Comparison of ENCODE assay signal across 24 cellular contexts in genomic region chr5:556909-557441, GRCh38. TPM values are rescaled to one million over a fixed set of nuclear protein-coding genes. Genes with fewer than 3 reads are reported as not detected.
DNase-seq lines count a peak whose midpoint lies in the region; ATAC-seq and TF ChIP-seq lines count a peak whose summit lies in the region.
"Had no signal": no experiment of that assay in that cellular context is flagged by ENCODE, and none has a peak within 500 bp of the region (broad histone marks: within the 10 kb centered on the region; RNA-seq: fewer than 3 reads in every experiment).

No MANE protein-coding gene starts in this region.

- H4K91ac ChIP-seq in neuronal stem cell (ENCODE audit: low read depth, low read length, poor library complexity) = no peak overlapping the region

- H3K27me3 Mint-ChIP-seq in natural killer cell treated with Interleukin-12 subunit alpha and Interleukin-12 subunit beta and Interleukin-15 and Interleukin-18, amount 100 ng/mL, for 72 hours = peaks cover 9 to 10% of the 10 kb centered on the region in 2 donors
- H3K27me3 Mint-ChIP-seq in natural killer cell (ENCODE audit: low read depth in 2 of 2) = peaks cover 8% of the 10 kb centered on the region in 2 donors

- H3K4me2 ChIP-seq in neuronal stem cell (ENCODE audit: insufficient read depth, low read length, poor library complexity, severe bottlenecking) = no peak overlapping the region

- H2BK15ac ChIP-seq in neuronal stem cell (ENCODE audit: low read length) = no peak overlapping the region

- H3K14ac ChIP-seq in neuronal stem cell (ENCODE audit: low read length) = no peak overlapping the region

- H2BK12ac ChIP-seq in neuronal stem cell (ENCODE audit: low read length) = no peak overlapping the region

- H3K4me1 ChIP-seq in colonic mucosa (no peaks in the 10 kb centered on the region), neuronal stem cell (ENCODE audit: control insufficient read depth in 2 of 2, insufficient read depth in 1 of 2, low read depth in 1 of 2, low read length in 2 of 2) (no peaks in the 10 kb centered on the region)
- H3K4me1 ChIP-seq in effector memory CD4-positive, alpha-beta T cell (ENCODE audit: control insufficient read depth, insufficient read depth, low read length, poor library complexity, severe bottlenecking) = no peaks in the 10 kb centered on the region
- H3K4me1 ChIP-seq: gastroesophageal sphincter had no signal

- no peak overlapping the region for H2AK5ac ChIP-seq in neuronal stem cell (ENCODE audit: low read depth, low read length)

- peak overlapping the region; percentile 48 for H3K18ac ChIP-seq in neuronal stem cell (ENCODE audit: low read length)

- TF ChIP-seq CTCF in natural killer cell (IDR thresholded peaks at IDR 0.05) (no peak), colonic mucosa (IDR thresholded peaks at IDR 0.05) (no peak)

- no peaks in the 10 kb centered on the region for H3K36me3 Mint-ChIP-seq in natural killer cell treated with Interleukin-12 subunit alpha and Interleukin-12 subunit beta and Interleukin-15 and Interleukin-18, amount 100 ng/mL, for 72 hours
- H3K36me3 Mint-ChIP-seq in natural killer cell = no peaks in the 10 kb centered on the region
- H3K36me3 Mint-ChIP-seq: activated naive CD4-positive, alpha-beta T cell treated with anti-CD3 and anti-CD28 coated beads, Interleukin-2, amount 50 U/mL, for 24 hours; CD4-positive, CD25-positive, alpha-beta regulatory T cell had no signal

- no peak overlapping the region for H3K4me3 Mint-ChIP-seq in natural killer cell treated with Interleukin-12 subunit alpha and Interleukin-12 subunit beta and Interleukin-15 and Interleukin-18, amount 100 ng/mL, for 72 hours
- no peak overlapping the region for H3K4me3 Mint-ChIP-seq in natural killer cell
- H3K4me3 Mint-ChIP-seq: activated CD8-positive, alpha-beta T cell treated with anti-CD3 and anti-CD28 coated beads for 36 hours; activated naive CD4-positive, alpha-beta T cell treated with anti-CD3 and anti-CD28 coated beads, Interleukin-2, amount 50 U/mL, for 24 hours; CD4-positive, CD25-positive, alpha-beta regulatory T cell; nephron progenitor cell; T-helper 17 cell had no signal

- no CpG with 5 or more reads among the region's 19 CpGs for WGBS in neuronal stem cell (ENCODE audit: extremely low coverage in 2 of 2, insufficient read length in 2 of 2, insufficient replicate concordance in 1 of 2), 2 donors

- H3K36me3 ChIP-seq in colonic mucosa (no peaks in the 10 kb centered on the region), neuronal stem cell (replicated peaks in 1 of 2; ENCODE audit: control insufficient read depth in 2 of 2, insufficient read depth in 2 of 2, low read length in 2 of 2) (no peaks in the 10 kb centered on the region)
- H3K36me3 ChIP-seq in effector memory CD4-positive, alpha-beta T cell (ENCODE audit: control insufficient read depth, insufficient read depth, low read length) = no peaks in the 10 kb centered on the region
- H3K36me3 ChIP-seq: esophagus muscularis mucosa, gastroesophageal sphincter had no signal

- H3K4me3 ChIP-seq in colonic mucosa = no peak overlapping the region
- no peak overlapping the region for H3K4me3 ChIP-seq in neuronal stem cell (ENCODE audit: low read length in 2 of 2)
- H3K4me3 ChIP-seq in effector memory CD4-positive, alpha-beta T cell (ENCODE audit: insufficient read depth, low read depth, low read length, poor library complexity, severe bottlenecking) = no peak overlapping the region
- H3K4me3 ChIP-seq: esophagus muscularis mucosa, gastroesophageal sphincter had no signal

- no peak overlapping the region for H2BK5ac ChIP-seq in neuronal stem cell (ENCODE audit: low read length)

- peak overlapping the region in 1 of 2 donors; percentile 28 for H3K27ac Mint-ChIP-seq in natural killer cell treated with Interleukin-12 subunit alpha and Interleukin-12 subunit beta and Interleukin-15 and Interleukin-18, amount 100 ng/mL, for 72 hours
- no peak overlapping the region for H3K27ac Mint-ChIP-seq in natural killer cell
- H3K27ac Mint-ChIP-seq: activated CD8-positive, alpha-beta T cell treated with anti-CD3 and anti-CD28 coated beads for 36 hours; activated naive CD4-positive, alpha-beta T cell treated with anti-CD3 and anti-CD28 coated beads, Interleukin-2, amount 50 U/mL, for 24 hours; CD4-positive, CD25-positive, alpha-beta regulatory T cell; nephron progenitor cell; T-helper 17 cell had no signal

- H3K4ac ChIP-seq in neuronal stem cell (ENCODE audit: low read length) = no peak overlapping the region

- H3K9ac ChIP-seq in colonic mucosa (ENCODE audit: low read depth in 2 of 2, low read length in 2 of 2) (peak overlapping the region in 1 of 2 donors; percentile 9), neuronal stem cell (ENCODE audit: low read depth, low read length, poor library complexity) (no peak overlapping the region)

- H4K8ac ChIP-seq in neuronal stem cell (ENCODE audit: low read depth, low read length) = no peak overlapping the region

- H3K9me3 ChIP-seq in colonic mucosa (no peaks in the 10 kb centered on the region), neuronal stem cell (replicated peaks in 1 of 2; ENCODE audit: control insufficient read depth in 2 of 2, insufficient read depth in 1 of 2, low read depth in 1 of 2, low read length in 2 of 2) (peaks cover 0 to 2% of the 10 kb centered on the region in 2 donors)
- no peaks in the 10 kb centered on the region for H3K9me3 ChIP-seq in effector memory CD4-positive, alpha-beta T cell (ENCODE audit: control insufficient read depth, low read length)
- H3K9me3 ChIP-seq: esophagus muscularis mucosa, gastroesophageal sphincter had no signal

- H2AFZ ChIP-seq in neuronal stem cell (ENCODE audit: low read length) = no peak overlapping the region

- intact Hi-C loops in natural killer cell (cut with micrococcal nuclease) = no loop called here
- intact Hi-C loops in colonic mucosa (cut with DNase I) = no loop called here

- no peaks in the 10 kb centered on the region for H3K4me1 Mint-ChIP-seq in natural killer cell treated with Interleukin-12 subunit alpha and Interleukin-12 subunit beta and Interleukin-15 and Interleukin-18, amount 100 ng/mL, for 72 hours (ENCODE audit: low read depth in 2 of 2)
- no peaks in the 10 kb centered on the region for H3K4me1 Mint-ChIP-seq in natural killer cell
- H3K4me1 Mint-ChIP-seq: activated naive CD4-positive, alpha-beta T cell treated with anti-CD3 and anti-CD28 coated beads, Interleukin-2, amount 50 U/mL, for 24 hours had no signal

- no peak overlapping the region for H3K23ac ChIP-seq in neuronal stem cell (ENCODE audit: low read depth, low read length, poor library complexity)

- no peaks in the 10 kb centered on the region for H3K9me3 Mint-ChIP-seq in natural killer cell treated with Interleukin-12 subunit alpha and Interleukin-12 subunit beta and Interleukin-15 and Interleukin-18, amount 100 ng/mL, for 72 hours
- H3K9me3 Mint-ChIP-seq in natural killer cell = no peaks in the 10 kb centered on the region
- H3K9me3 Mint-ChIP-seq: activated CD8-positive, alpha-beta T cell treated with anti-CD3 and anti-CD28 coated beads for 36 hours; activated naive CD4-positive, alpha-beta T cell treated with anti-CD3 and anti-CD28 coated beads, Interleukin-2, amount 50 U/mL, for 24 hours had no signal

- DNase-seq in natural killer cell treated with Interleukin-12 subunit alpha and Interleukin-12 subunit beta and Interleukin-15 and Interleukin-18, amount 100 ng/mL, for 72 hours (ENCODE audit: low spot score) = peak; percentile 50
- DNase-seq in natural killer cell (no peak), colonic mucosa (peak; percentile 59), neuronal stem cell (ENCODE audit: low spot score) (no peak), ureter (ENCODE audit: low spot score) (peak; percentile 37), DMS114 treated with DMSO at 0.1 percent for 48 hours (lab: John Stamatoyannopoulos, UW; ENCODE audit: unreplicated experiment) (no peak)
- no peak for DNase-seq in stimulated activated naive CD4-positive, alpha-beta T cell (lab: John Stamatoyannopoulos, UW)
- DNase-seq in effector memory CD4-positive, alpha-beta T cell = no peak
- DNase-seq: activated CD8-positive, alpha-beta T cell treated with anti-CD3 and anti-CD28 coated beads for 36 hours; DMS153; effector CD8-positive, alpha-beta T cell; GDM1; KBM-7; mesenchymal stem cell; NCI-H1694 treated with DMSO at 0.1 percent for 48 hours; NCI-H226; nephron progenitor cell; PC-3; T-helper 17 cell had no signal

- peak; percentile 36 to 53 for ATAC-seq in natural killer cell treated with Interleukin-12 subunit alpha and Interleukin-12 subunit beta and Interleukin-15 and Interleukin-18, amount 100 ng/mL, for 72 hours
- ATAC-seq in natural killer cell = no peak
- ATAC-seq: activated CD8-positive, alpha-beta T cell treated with anti-CD3 and anti-CD28 coated beads for 36 hours; gastroesophageal sphincter; PC-3; T-helper 17 cell had no signal

- no peak overlapping the region for H2BK120ac ChIP-seq in neuronal stem cell (ENCODE audit: low read depth, low read length)

- H3K27me3 ChIP-seq in colonic mucosa (no peaks in the 10 kb centered on the region), neuronal stem cell (ENCODE audit: control insufficient read depth in 3 of 3, insufficient read depth in 3 of 3, low read depth in 1 of 3, low read length in 3 of 3) (peaks cover 0 to 28% (median 0%) of the 10 kb centered on the region in 3 experiments)
- peaks cover 6% of the 10 kb centered on the region for H3K27me3 ChIP-seq in effector memory CD4-positive, alpha-beta T cell (replicated peaks; ENCODE audit: control insufficient read depth, insufficient read depth, low read length, poor library complexity, severe bottlenecking)

- no peaks in the 10 kb centered on the region for H3K79me1 ChIP-seq in neuronal stem cell (ENCODE audit: low read depth, low read length)

- no peak overlapping the region for H3K27ac ChIP-seq in colonic mucosa
- no peak overlapping the region for H3K27ac ChIP-seq in neuronal stem cell (replicated peaks; ENCODE audit: low read length)
- H3K27ac ChIP-seq in effector memory CD4-positive, alpha-beta T cell (ENCODE audit: insufficient read depth, low read length, poor library complexity, severe bottlenecking) = no peak overlapping the region
- H3K27ac ChIP-seq: esophagus muscularis mucosa, gastroesophageal sphincter, HL-60 had no signal

RNA-seq across cellular contexts. Expression of gene SLC9A3, which starts 32.7 kb away (rescaled TPM):
- total RNA-seq in natural killer cell treated with Interleukin-12 subunit alpha and Interleukin-12 subunit beta and Interleukin-15 and Interleukin-18, amount 100 ng/mL, for 72 hours = 1 to 10 TPM in 1 of 2 donors, under 1 TPM in 1; 0.21 to 1.1 TPM
- total RNA-seq in natural killer cell (1 to 10 TPM in 1 of 3 donors, under 1 TPM in 2; 0.61 to 1.1 (median 0.73) TPM), colonic mucosa (10 to 100 TPM; 70.0 to 78.8 TPM), ureter (1.1 TPM)
- polyA plus RNA-seq in neuronal stem cell (2013, experiment 1 of 2) = 3.3 TPM
- 3.2 TPM for polyA plus RNA-seq in neuronal stem cell (2013, experiment 2 of 2)

RNA-seq across cellular contexts. Expression of gene CEP72, which starts 55.2 kb away (rescaled TPM):
- 10 to 100 TPM; 15.3 to 58.1 TPM for total RNA-seq in natural killer cell treated with Interleukin-12 subunit alpha and Interleukin-12 subunit beta and Interleukin-15 and Interleukin-18, amount 100 ng/mL, for 72 hours
- total RNA-seq in natural killer cell (10 to 100 TPM; 12.2 to 15.1 (median 12.3) TPM), colonic mucosa (10 to 100 TPM in 1 of 2 donors, 1 to 10 TPM in 1; 3.8 to 21.0 TPM), ureter (10.9 TPM)
- 6.8 TPM for polyA plus RNA-seq in neuronal stem cell (2013, experiment 1 of 2)
- polyA plus RNA-seq in neuronal stem cell (2013, experiment 2 of 2) = 6.1 TPM

Comparison
In these comparisons a context has a peak if more than half of its experiments do, and no peak if none do; other contexts are left out.
1. ATAC-seq: peak in natural killer cell treated with Interleukin-12 subunit alpha and Interleukin-12 subunit beta and Interleukin-15 and Interleukin-18, amount 100 ng/mL, for 72 hours (2 of 2); none in natural killer cell (0 of 3).
2. DNase-seq: peak in natural killer cell treated with Interleukin-12 subunit alpha and Interleukin-12 subunit beta and Interleukin-15 and Interleukin-18, amount 100 ng/mL, for 72 hours (single experiment), colonic mucosa (single experiment) and ureter (single experiment); none in natural killer cell (single experiment), neuronal stem cell (single experiment), stimulated activated naive CD4-positive, alpha-beta T cell (0 of 6), effector memory CD4-positive, alpha-beta T cell (0 of 3) and DMS114 treated with DMSO at 0.1 percent for 48 hours (single experiment).
3. RNA of gene SLC9A3, which starts 32.7 kb away (total RNA-seq): 70.0 to 78.8 TPM in colonic mucosa; 0.21 to 1.1 TPM in natural killer cell treated with Interleukin-12 subunit alpha and Interleukin-12 subunit beta and Interleukin-15 and Interleukin-18, amount 100 ng/mL, for 72 hours, 1.1 TPM in ureter (single experiment) and 0.61 to 1.1 TPM in natural killer cell; every median in the first group is over 10 times any median in the second.